Comparison of ENCODE assay signal across 15 cellular contexts in genomic region chr1:156998840-156999239, GRCh38.
"Had no signal": no experiment of that assay in that cellular context is flagged by ENCODE, and none has a peak within 500 bp of the region (broad histone marks: within the 10 kb centered on the region; RNA-seq: fewer than 3 reads in every experiment).

No MANE protein-coding gene starts in this region.

- H3K9me3 ChIP-seq: colonic mucosa, sigmoid colon, stomach, thoracic aorta, transverse colon had no signal

- H3K27ac ChIP-seq: colonic mucosa, foreskin keratinocyte, sigmoid colon, stomach, thoracic aorta, transverse colon had no signal

- H3K36me3 ChIP-seq: colonic mucosa, sigmoid colon, stomach, thoracic aorta, transverse colon had no signal

- DNase-seq: colonic mucosa; dermis blood vessel endothelial cell; foreskin keratinocyte; head of caudate nucleus; hippocampal formation; mesendoderm; natural killer cell; posterior cingulate gyrus; sigmoid colon; stimulated activated naive CD4-positive, alpha-beta T cell; stomach; substantia nigra; transverse colon had no signal

- ATAC-seq: foreskin keratinocyte, natural killer cell had no signal

- H3K4me3 ChIP-seq: colonic mucosa, sigmoid colon, skin epidermis, stomach, thoracic aorta, transverse colon had no signal

- H3K27me3 ChIP-seq: colonic mucosa, foreskin keratinocyte, sigmoid colon, stomach, transverse colon had no signal

- H3K4me1 ChIP-seq: colonic mucosa had no signal
